In the genomic region with DNA sequence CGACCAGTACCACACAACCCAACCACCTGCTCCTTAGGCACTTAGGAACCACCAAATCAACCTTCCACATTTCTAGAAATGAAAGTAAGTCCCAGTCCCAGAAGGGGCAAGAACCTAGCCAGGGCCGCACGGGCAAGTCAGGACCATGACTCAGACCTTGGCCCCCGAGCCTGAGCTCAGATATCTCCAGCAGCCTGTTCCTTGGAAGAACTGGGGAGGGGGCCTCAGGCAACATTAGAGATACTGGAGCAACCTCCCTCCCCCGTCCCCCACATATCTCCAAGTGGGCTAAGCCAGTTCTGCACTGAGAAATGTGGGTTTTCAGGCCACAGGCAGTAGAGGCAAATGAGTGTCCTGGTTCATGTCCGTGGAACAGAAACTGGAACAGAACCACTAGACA, we compare ENCODE assay signal across 11 cellular contexts. TPM values are rescaled to one million over a fixed set of nuclear protein-coding genes. Genes with fewer than 3 reads are reported as not detected.
A peak's percentile ranks its signal among the peaks of the same experiment; 100 is the strongest.
DNase-seq lines count a peak whose midpoint lies in the region; ATAC-seq and TF ChIP-seq lines count a peak whose summit lies in the region.
"Had no signal": no experiment of that assay in that cellular context is flagged by ENCODE, and none has a peak within 500 bp of the region (broad histone marks: within the 10 kb centered on the region; RNA-seq: fewer than 3 reads in every experiment).

No MANE protein-coding gene starts in this region.

- no peak overlapping the region for H2AFZ ChIP-seq in OCI-LY3 (ENCODE audit: low read depth, low read length)

- H3K36me3 ChIP-seq in OCI-LY3 (replicated peaks; ENCODE audit: low read depth, low read length): no peaks in the 10 kb centered on the region

- H3K27ac Mint-ChIP-seq in activated T-cell treated with anti-CD3 and anti-CD28 coated beads, Interleukin-2, amount 50 U/mL, for 72 hours: peak overlapping the region; percentile 60
- H3K27ac Mint-ChIP-seq in effector memory CD8-positive, alpha-beta T cell: peak overlapping the region; percentile 98 to 100
- H3K27ac Mint-ChIP-seq in stimulated activated memory B cell treated with anti-CD40 and anti-IgM and Interleukin-4, amounts not matched to agents 10 μg/mL and 1 μg/mL and 100 μg/mL, for 72 hours: peak overlapping the region; percentile 95

- peaks cover 4% of the 10 kb centered on the region; the same call in 1 of the 2 replicates for H4K20me1 ChIP-seq in OCI-LY3 (ENCODE audit: insufficient read depth, low read length)

- H3K9me3 ChIP-seq in OCI-LY3 (ENCODE audit: insufficient read depth, low read length): no peaks in the 10 kb centered on the region

- no peak overlapping the region for H3K9ac ChIP-seq in OCI-LY3 (ENCODE audit: low read length)

- TF ChIP-seq CTCF in OCI-LY3 (IDR thresholded peaks at IDR 0.05; ENCODE audit: low read depth, low read length): no peak

- H3K4me1 Mint-ChIP-seq in activated T-cell treated with anti-CD3 and anti-CD28 coated beads, Interleukin-2, amount 50 U/mL, for 72 hours (ENCODE audit: low read depth): peaks cover 54% of the 10 kb centered on the region
- peaks cover 63 to 66% of the 10 kb centered on the region in 2 donors for H3K4me1 Mint-ChIP-seq in effector memory CD8-positive, alpha-beta T cell (ENCODE audit: low read depth in 2 of 2)
- H3K4me1 Mint-ChIP-seq in stimulated activated memory B cell treated with anti-CD40 and anti-IgM and Interleukin-4, amounts not matched to agents 10 μg/mL and 1 μg/mL and 100 μg/mL, for 72 hours: peaks cover 93% of the 10 kb centered on the region

- ATAC-seq in activated T-cell treated with anti-CD3 and anti-CD28 coated beads, Interleukin-2, amount 50 U/mL, for 72 hours (replicated peaks in 1 of 2): no peak
- ATAC-seq in effector memory CD8-positive, alpha-beta T cell (replicated peaks): no peak
- no peak for ATAC-seq in stimulated activated memory B cell treated with anti-CD40 and anti-IgM and Interleukin-4, amounts not matched to agents 10 μg/mL and 1 μg/mL and 100 μg/mL, for 72 hours
- no peak for ATAC-seq in esophagus mucosa

- H3K27me3 ChIP-seq in OCI-LY3 (ENCODE audit: low read depth, low read length): no peaks in the 10 kb centered on the region

- no peak for DNase-seq in activated T-cell treated with anti-CD3 and anti-CD28 coated beads, Interleukin-2, amount 50 U/mL, for 72 hours
- DNase-seq in activated T-cell treated with anti-CD3 and anti-CD28 coated beads for 4 hours: no peak
- no peak for DNase-seq in effector memory CD8-positive, alpha-beta T cell
- DNase-seq in stimulated activated CD4-positive, alpha-beta T cell treated with anti-CD3 and anti-CD28 coated beads, Interleukin-4, amount 100 ng/mL, for 24 hours: no peak
- DNase-seq in amniotic stem cell (lab: John Stamatoyannopoulos, UW): no peak
- DNase-seq: activated CD4-positive, alpha-beta T cell treated with anti-CD3 and anti-CD28 coated beads, Interleukin-2, amount 50 U/mL, for 1 hour; activated gamma-delta T cell treated with Interleukin-2 at 50 U/mL for 16 hours; NCI-H1105 treated with DMSO at 0.1 percent for 48 hours had no signal

- H3K27me3 Mint-ChIP-seq in activated T-cell treated with anti-CD3 and anti-CD28 coated beads, Interleukin-2, amount 50 U/mL, for 72 hours (ENCODE audit: low read depth): no peaks in the 10 kb centered on the region
- H3K27me3 Mint-ChIP-seq in effector memory CD8-positive, alpha-beta T cell: no peaks in the 10 kb centered on the region
- H3K27me3 Mint-ChIP-seq in stimulated activated memory B cell treated with anti-CD40 and anti-IgM and Interleukin-4, amounts not matched to agents 10 μg/mL and 1 μg/mL and 100 μg/mL, for 72 hours: no peaks in the 10 kb centered on the region

- no peak overlapping the region for H3K27ac ChIP-seq in OCI-LY3 (ENCODE audit: low read length)

- no peaks in the 10 kb centered on the region for H3K36me3 Mint-ChIP-seq in activated T-cell treated with anti-CD3 and anti-CD28 coated beads, Interleukin-2, amount 50 U/mL, for 72 hours (ENCODE audit: insufficient read depth in 2 of 2)
- H3K36me3 Mint-ChIP-seq in effector memory CD8-positive, alpha-beta T cell (ENCODE audit: insufficient read depth): peaks cover 10% of the 10 kb centered on the region
- H3K36me3 Mint-ChIP-seq in stimulated activated memory B cell treated with anti-CD40 and anti-IgM and Interleukin-4, amounts not matched to agents 10 μg/mL and 1 μg/mL and 100 μg/mL, for 72 hours: peaks cover 8% of the 10 kb centered on the region

- H3K4me3 Mint-ChIP-seq in activated T-cell treated with anti-CD3 and anti-CD28 coated beads, Interleukin-2, amount 50 U/mL, for 72 hours: no peak overlapping the region
- peak overlapping the region in 1 of 2 donors; percentile 13 for H3K4me3 Mint-ChIP-seq in effector memory CD8-positive, alpha-beta T cell
- peak overlapping the region; percentile 8 for H3K4me3 Mint-ChIP-seq in stimulated activated memory B cell treated with anti-CD40 and anti-IgM and Interleukin-4, amounts not matched to agents 10 μg/mL and 1 μg/mL and 100 μg/mL, for 72 hours

- H3K4me3 ChIP-seq in OCI-LY3 (ENCODE audit: low read length): no peak overlapping the region

- H3K79me2 ChIP-seq in OCI-LY3 (ENCODE audit: low read length): peaks cover 9% of the 10 kb centered on the region

- H3K9me3 Mint-ChIP-seq in activated T-cell treated with anti-CD3 and anti-CD28 coated beads, Interleukin-2, amount 50 U/mL, for 72 hours: no peaks in the 10 kb centered on the region
- H3K9me3 Mint-ChIP-seq in effector memory CD8-positive, alpha-beta T cell: no peaks in the 10 kb centered on the region
- H3K9me3 Mint-ChIP-seq in stimulated activated memory B cell treated with anti-CD40 and anti-IgM and Interleukin-4, amounts not matched to agents 10 μg/mL and 1 μg/mL and 100 μg/mL, for 72 hours: no peaks in the 10 kb centered on the region

- H3K4me1 ChIP-seq in OCI-LY3 (ENCODE audit: low read length): peaks cover 28% of the 10 kb centered on the region

- H3K4me2 ChIP-seq in OCI-LY3 (ENCODE audit: low read length): peak overlapping the region; percentile 36; the same call in 1 of the 2 replicates

RNA-seq across cellular contexts. Expression of a gene that starts 7.7 kb away (rescaled TPM):
- total RNA-seq in activated T-cell treated with anti-CD3 and anti-CD28 coated beads, Interleukin-2, amount 50 U/mL, for 72 hours: 10 to 100 TPM; 81.7 to 93.4 TPM
- total RNA-seq in esophagus mucosa: 31.0 TPM

RNA-seq across cellular contexts. Expression of a gene that starts 49.4 kb away (rescaled TPM):
- total RNA-seq in activated T-cell treated with anti-CD3 and anti-CD28 coated beads, Interleukin-2, amount 50 U/mL, for 72 hours: 10 to 100 TPM; 31.9 to 41.3 TPM
- 68.8 TPM for total RNA-seq in esophagus mucosa
